Comparison of ENCODE assay signal across 13 cellular contexts in genomic region chr12:108468149-108468968, GRCh38. TPM values are rescaled to one million over a fixed set of nuclear protein-coding genes. Genes with fewer than 3 reads are reported as not detected.
DNase-seq lines count a peak whose midpoint lies in the region; ATAC-seq and TF ChIP-seq lines count a peak whose summit lies in the region.
"Had no signal": no experiment of that assay in that cellular context is flagged by ENCODE, and none has a peak within 500 bp of the region (broad histone marks: within the 10 kb centered on the region; RNA-seq: fewer than 3 reads in every experiment).

No MANE protein-coding gene starts in this region.

- H3K27ac ChIP-seq in SJCRH30 (no peak overlapping the region), upper lobe of right lung (no peak overlapping the region)
- H3K27ac ChIP-seq: esophagus squamous epithelium, ovary had no signal

- H3K4me1 ChIP-seq in SJCRH30: no peaks in the 10 kb centered on the region
- no peaks in the 10 kb centered on the region for H3K4me1 ChIP-seq in upper lobe of right lung
- H3K4me1 ChIP-seq: esophagus squamous epithelium had no signal

- intact Hi-C loops in upper lobe of right lung (cut with DNase I): loop anchor here (10.0 kb wide), 1 partner anchor 374 kb away; no protein-coding TSS in a partner anchor

- H3K4me3 ChIP-seq in SJCRH30 (no peak overlapping the region), foreskin fibroblast (ENCODE audit: low read depth in 1 of 2, low read length in 2 of 2) (no peak overlapping the region), upper lobe of right lung (no peak overlapping the region)
- H3K4me3 ChIP-seq: esophagus squamous epithelium, ovary had no signal

- no peaks in the 10 kb centered on the region for H3K27me3 ChIP-seq in SJCRH30
- peaks cover 27% of the 10 kb centered on the region for H3K27me3 ChIP-seq in upper lobe of right lung
- H3K27me3 ChIP-seq: ovary had no signal

- DNase-seq in AG08396 (ENCODE audit: low spot score): peak; percentile 40
- DNase-seq in GM19240 (ENCODE audit: insufficient read length, low spot score): peak; percentile 22
- DNase-seq in SJCRH30: peak; percentile 13 to 68
- DNase-seq in foreskin fibroblast: peak; percentile 12 to 57
- DNase-seq in upper lobe of right lung: no peak
- DNase-seq in NCI-H1417 treated with DMSO at 0.1 percent for 48 hours (lab: John Stamatoyannopoulos, UW): no peak
- DNase-seq: activated CD8-positive, alpha-beta memory T cell treated with anti-CD3 and anti-CD28 coated beads, Interleukin-2, amount 50 U/mL, for 4 hours; esophagus squamous epithelium; NCI-H2029 treated with DMSO at 0.1 percent for 48 hours; ovary; stimulated activated naive CD4-positive, alpha-beta T cell treated with Interleukin-2 at 50 U/mL for 16 hours had no signal

- TF ChIP-seq CTCF in foreskin fibroblast (IDR thresholded peaks at IDR 0.05; ENCODE audit: low read depth, low read length) (no peak), upper lobe of right lung (IDR thresholded peaks at IDR 0.05) (no peak)

- H3K9me3 ChIP-seq in SJCRH30 (replicated peaks): no peaks in the 10 kb centered on the region
- no peaks in the 10 kb centered on the region for H3K9me3 ChIP-seq in upper lobe of right lung
- H3K9me3 ChIP-seq: esophagus squamous epithelium, ovary had no signal

- no peak for ATAC-seq in GM19397 (IDR thresholded peaks at IDR 0.05; ENCODE audit: unreplicated experiment)
- ATAC-seq in upper lobe of right lung: no peak
- no peak for ATAC-seq in GM21367 (IDR thresholded peaks at IDR 0.05; ENCODE audit: unreplicated experiment)

- H3K36me3 ChIP-seq in SJCRH30: no peaks in the 10 kb centered on the region
- H3K36me3 ChIP-seq in upper lobe of right lung: no peaks in the 10 kb centered on the region
- H3K36me3 ChIP-seq: esophagus squamous epithelium, ovary had no signal

RNA-seq across cellular contexts. Expression of gene FICD, which starts 46.7 kb away (rescaled TPM):
- 2.4 and 2.9 TPM in 2 replicates for total RNA-seq in SJCRH30 (2014; rRNA removed; shearing (Covaris generic))
- total RNA-seq in upper lobe of right lung: 10.3 TPM

Comparison
In these comparisons a context has a peak if more than half of its experiments do, and no peak if none do; other contexts are left out.
1. DNase-seq: peak in AG08396 (single experiment), GM19240 (single experiment), SJCRH30 (2 of 2) and foreskin fibroblast (2 of 2); none in upper lobe of right lung (single experiment) and NCI-H1417 treated with DMSO at 0.1 percent for 48 hours (single experiment).